In the genomic region with DNA sequence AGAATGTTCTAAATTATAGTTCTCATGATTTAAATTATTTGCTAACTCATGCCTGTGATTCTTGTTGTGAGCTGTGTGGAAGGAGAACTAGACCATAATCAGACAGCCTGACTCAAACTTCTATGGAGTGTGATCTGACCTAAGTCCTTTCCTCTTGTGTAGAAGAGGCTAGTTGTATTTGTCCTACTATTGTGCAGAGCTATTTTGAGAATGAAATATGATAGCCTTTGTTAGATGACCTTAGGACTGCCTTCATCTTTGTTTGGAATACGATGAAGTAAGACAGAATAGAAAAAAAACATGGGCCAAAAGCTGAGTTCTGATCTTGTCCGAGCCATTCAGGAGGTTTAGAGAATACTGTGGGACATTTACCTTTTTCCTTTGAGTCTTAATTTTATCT, we compare ENCODE assay signal across 18 cellular contexts.
A peak's percentile ranks its signal among the peaks of the same experiment; 100 is the strongest.
DNase-seq lines count a peak whose midpoint lies in the region; ATAC-seq, FAIRE-seq and TF ChIP-seq lines count a peak whose summit lies in the region.
"Had no signal": no experiment of that assay in that cellular context is flagged by ENCODE, and none has a peak within 500 bp of the region (broad histone marks: within the 10 kb centered on the region; RNA-seq: fewer than 3 reads in every experiment).

No MANE protein-coding gene starts in this region.

- TF ChIP-seq CTCF in psoas muscle (IDR thresholded peaks at IDR 0.05) (no peak), mesothelial cell of epicardium (IDR thresholded peaks at IDR 0.05; ENCODE audit: unreplicated experiment) (no peak)

- no peak overlapping the region for H3K27ac Mint-ChIP-seq in mesothelial cell of epicardium
- H3K27ac Mint-ChIP-seq: B cell; CD8-positive, alpha-beta T cell; IgD-negative memory B cell had no signal

- no peaks in the 10 kb centered on the region for H3K27me3 Mint-ChIP-seq in mesothelial cell of epicardium (ENCODE audit: low read depth)
- H3K27me3 Mint-ChIP-seq: IgD-negative memory B cell had no signal

- peaks cover 9% of the 10 kb centered on the region for H3K36me3 Mint-ChIP-seq in mesothelial cell of epicardium
- H3K36me3 Mint-ChIP-seq: CD8-positive, alpha-beta T cell; IgD-negative memory B cell had no signal

- no peak overlapping the region for H3K4me3 Mint-ChIP-seq in mesothelial cell of epicardium
- H3K4me3 Mint-ChIP-seq: B cell; CD8-positive, alpha-beta T cell; IgD-negative memory B cell had no signal

- no peaks in the 10 kb centered on the region for H3K9me3 ChIP-seq in psoas muscle
- H3K9me3 ChIP-seq: BLaER1 treated with 17β-estradiol and CSF1 and Interleukin-3, amounts not matched to agents 10 nM and 100 nM; HAP-1 had no signal

- H3K36me3 ChIP-seq in psoas muscle (ENCODE audit: insufficient read depth in 1 of 2, low read depth in 1 of 2): peaks cover 0 to 8% of the 10 kb centered on the region in 2 donors
- H3K36me3 ChIP-seq: BLaER1 treated with 17β-estradiol and CSF1 and Interleukin-3, amounts not matched to agents 10 nM and 100 nM; HAP-1 had no signal

- intact Hi-C loops in psoas muscle (cut with DNase I): loop anchor here (5.0 to 10.0 kb wide), 3 partner anchors 36 to 186 kb away; a partner anchor contains a TSS

- H3K27me3 ChIP-seq in psoas muscle (ENCODE audit: insufficient read depth in 3 of 3, low read length in 2 of 3): no peaks in the 10 kb centered on the region
- H3K27me3 ChIP-seq: BLaER1 treated with 17β-estradiol and CSF1 and Interleukin-3, amounts not matched to agents 10 nM and 100 nM had no signal

- peak overlapping the region; percentile 2 for H3K27ac ChIP-seq in psoas muscle
- H3K27ac ChIP-seq: BLaER1 treated with 17β-estradiol and CSF1 and Interleukin-3, amounts not matched to agents 10 nM and 100 nM had no signal

- WGBS in psoas muscle, 3 donors: 16 to 49% (median 27%) methylated on average over 2 of the region's 2 CpGs

- ATAC-seq in psoas muscle: peak; percentile 40 to 80 (median 63)
- no peak for ATAC-seq in esophagus mucosa
- ATAC-seq: CD8-positive, alpha-beta T cell had no signal

- no peaks in the 10 kb centered on the region for H3K4me1 ChIP-seq in psoas muscle
- H3K4me1 ChIP-seq: BLaER1 treated with 17β-estradiol and CSF1 and Interleukin-3, amounts not matched to agents 10 nM and 100 nM had no signal

- H3K4me3 ChIP-seq in psoas muscle: no peak overlapping the region
- H3K4me3 ChIP-seq: BLaER1 treated with 17β-estradiol and CSF1 and Interleukin-3, amounts not matched to agents 10 nM and 100 nM; HAP-1 had no signal

- H3K4me1 Mint-ChIP-seq in mesothelial cell of epicardium: peaks cover 27% of the 10 kb centered on the region

- peak; percentile 78 for DNase-seq in DMS53 (lab: John Stamatoyannopoulos, UW)
- peak; percentile 60 for DNase-seq in NCI-H146 (lab: John Stamatoyannopoulos, UW)
- DNase-seq in psoas muscle: no peak
- DNase-seq in mesenteric fat pad (ENCODE audit: low spot score): no peak
- no peak for DNase-seq in mesothelial cell of epicardium (ENCODE audit: low spot score in 2 of 2, unreplicated experiment in 2 of 2)
- DNase-seq: Calu3; CD8-positive, alpha-beta T cell had no signal

- H3K9me3 Mint-ChIP-seq in mesothelial cell of epicardium: no peaks in the 10 kb centered on the region
- H3K9me3 Mint-ChIP-seq: CD8-positive, alpha-beta T cell; IgD-negative memory B cell had no signal

- peak; percentile 18 for FAIRE-seq in endometrium (lab: Jason Lieb, UNC)
- FAIRE-seq: G401.6, GM12891, GM19239, H1, HTR-8/SVneo had no signal

Comparison
In these comparisons a context has a peak if more than half of its experiments do, and no peak if none do; other contexts are left out.
1. DNase-seq: peak in DMS53 (single experiment) and NCI-H146 (single experiment); none in psoas muscle (0 of 2), mesenteric fat pad (single experiment) and mesothelial cell of epicardium (0 of 2).